ENCODE assay signal across 10 cellular contexts in the genomic region with DNA sequence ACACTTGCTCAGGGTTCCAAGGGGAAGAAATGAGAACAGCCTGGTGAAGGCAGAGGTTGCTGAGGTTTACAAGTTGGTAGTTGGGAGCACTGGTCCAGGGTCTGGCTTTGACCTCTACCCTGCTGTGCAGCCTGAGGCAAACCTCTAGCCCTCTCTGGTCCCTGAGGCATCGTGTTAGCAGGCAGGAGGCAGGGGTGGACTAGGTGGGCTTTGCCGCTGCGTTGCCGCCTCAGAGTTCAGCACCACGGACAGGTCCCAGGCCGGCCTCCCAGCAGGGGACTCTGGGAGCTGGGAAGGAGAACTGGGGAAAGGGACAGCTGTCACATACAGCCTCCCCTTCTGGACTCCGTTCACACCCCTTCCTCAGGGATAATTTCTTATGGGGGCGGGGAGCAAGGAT. TPM values are rescaled to one million over a fixed set of nuclear protein-coding genes. Genes with fewer than 3 reads are reported as not detected.
DNase-seq lines count a peak whose midpoint lies in the region; ATAC-seq, FAIRE-seq and TF ChIP-seq lines count a peak whose summit lies in the region.
"Had no signal": no experiment of that assay in that cellular context is flagged by ENCODE, and none has a peak within 500 bp of the region (broad histone marks: within the 10 kb centered on the region; RNA-seq: fewer than 3 reads in every experiment).

No MANE protein-coding gene starts in this region.

- no TSS peak for BruUV-seq in PC-3 (replicated peaks; lab: Mats Ljungman, UMichigan)

- H3K9me3 Mint-ChIP-seq in endothelial cell (ENCODE audit: unreplicated experiment), result no peaks in the 10 kb centered on the region
- H3K9me3 Mint-ChIP-seq: activated naive CD4-positive, alpha-beta T cell treated with anti-CD3 and anti-CD28 coated beads, Interleukin-2, amount 50 U/mL, for 72 hours had no signal

- H4K20me1 ChIP-seq in PC-3 (ENCODE audit: low read length), result no peaks in the 10 kb centered on the region

- no peaks in the 10 kb centered on the region for H3K4me1 Mint-ChIP-seq in endothelial cell (ENCODE audit: unreplicated experiment)

- H3K27ac Mint-ChIP-seq in endothelial cell (ENCODE audit: unreplicated experiment), result no peak overlapping the region
- H3K27ac Mint-ChIP-seq: activated naive CD4-positive, alpha-beta T cell treated with anti-CD3 and anti-CD28 coated beads, Interleukin-2, amount 50 U/mL, for 72 hours had no signal

- H3F3A ChIP-seq in PC-3 (ENCODE audit: low read length, unreplicated experiment), result no peaks in the 10 kb centered on the region

- CTCF ChIA-PET in PC-3 (lab: Charles Lee), result no interaction called here

- intact Hi-C loops in PC-3 (cut with micrococcal nuclease), result no loop called here
- intact Hi-C loops in pancreas (cut with DNase I), result no loop called here

- no peaks in the 10 kb centered on the region for H3K36me3 ChIP-seq in PC-3 (ENCODE audit: low read depth, low read length)
- no peaks in the 10 kb centered on the region for H3K36me3 ChIP-seq in pancreas

- no peak overlapping the region for H3K4me3 Mint-ChIP-seq in endothelial cell (ENCODE audit: unreplicated experiment)

- H3K4me3 ChIP-seq in PC-3 (ENCODE audit: low read length) (no peak overlapping the region), pancreas (no peak overlapping the region)

- FAIRE-seq in pancreas (lab: Jason Lieb, UNC), result no peak

- ATAC-seq in PC-3, result peak; percentile 46; the same call in 1 of the 2 replicates
- peak; percentile 55 to 91 (median 68) for ATAC-seq in pancreas
- ATAC-seq in HG03139 (IDR thresholded peaks at IDR 0.05; ENCODE audit: unreplicated experiment), result no peak
- no peak for ATAC-seq in GM18867 (IDR thresholded peaks at IDR 0.05; ENCODE audit: unreplicated experiment)

- peaks cover 18% of the 10 kb centered on the region for H3K27me3 Mint-ChIP-seq in endothelial cell (ENCODE audit: unreplicated experiment)

- H2AFZ ChIP-seq in PC-3 (ENCODE audit: low read length), result no peak overlapping the region

- H3K4me2 ChIP-seq in PC-3 (ENCODE audit: low read length), result no peak overlapping the region

- no peaks in the 10 kb centered on the region for H3K79me2 ChIP-seq in PC-3 (ENCODE audit: low read length)

- H3K27me3 ChIP-seq in PC-3 (ENCODE audit: low read length) (peaks cover 8% of the 10 kb centered on the region), pancreas (peaks cover 0 to 21% (median 2%) of the 10 kb centered on the region in 4 donors)

- H3K4me1 ChIP-seq in PC-3 (ENCODE audit: insufficient read depth, low read length) (no peaks in the 10 kb centered on the region), pancreas (no peaks in the 10 kb centered on the region)

- TF ChIP-seq CTCF in PC-3 (conservative IDR thresholded peaks at IDR 0.05; ENCODE audit: low read depth, low read length) (no peak), endothelial cell (IDR thresholded peaks at IDR 0.05; ENCODE audit: unreplicated experiment) (no peak), pancreas (IDR thresholded peaks at IDR 0.05) (no peak)

- peaks cover 4% of the 10 kb centered on the region for H3K36me3 Mint-ChIP-seq in endothelial cell (ENCODE audit: low read depth, unreplicated experiment)

- WGBS in pancreas, 2 donors, result 2% methylated on average over 7 to 8 of the region's 8 CpGs

- no peak overlapping the region for H3K9ac ChIP-seq in PC-3 (ENCODE audit: low read length)

- H3K9me3 ChIP-seq in PC-3 (ENCODE audit: low read length), result no peaks in the 10 kb centered on the region
- H3K9me3 ChIP-seq in pancreas, result no peaks in the 10 kb centered on the region

- POLR2A ChIA-PET in PC-3 (lab: Charles Lee; ENCODE audit: unreplicated experiment), result no interaction called here

- peak; percentile 28 for DNase-seq in DMS53 (lab: John Stamatoyannopoulos, UW)
- DNase-seq in DMS53 treated with DMSO at 0.1 percent for 48 hours (lab: John Stamatoyannopoulos, UW; ENCODE audit: unreplicated experiment), result no peak
- peak; percentile 42 for DNase-seq in PC-3
- DNase-seq in endothelial cell (ENCODE audit: low spot score), result peak; percentile 88
- DNase-seq in pancreas, result peak in 3 of 6 donors; percentile 29 to 74 (median 55)
- DNase-seq in NCI-H146 treated with DMSO at 0.1 percent for 48 hours (lab: John Stamatoyannopoulos, UW; ENCODE audit: unreplicated experiment), result no peak

- no peak overlapping the region for H3K27ac ChIP-seq in PC-3 (ENCODE audit: low read length)
- H3K27ac ChIP-seq in pancreas, result no peak overlapping the region
- H3K27ac ChIP-seq: 22Rv1 had no signal

- H3K9me2 ChIP-seq in PC-3 (replicated peaks; ENCODE audit: low read length), result no peaks in the 10 kb centered on the region

RNA-seq across cellular contexts. Expression of a gene that starts 3.1 kb away (rescaled TPM):
- total RNA-seq in PC-3 (2014; rRNA removed) (0.15 TPM in 1 of 2 replicates, not detected in the other), endothelial cell (ENCODE audit: unreplicated experiment) (0.05 TPM), pancreas (under 1 TPM in 3 of 6 donors, not detected in 3; 0.04 to 0.13 (median 0.06) TPM)
- polyA plus RNA-seq in pancreas, result under 1 TPM; 0.04 to 0.12 TPM
- total RNA-seq: activated naive CD4-positive, alpha-beta T cell treated with anti-CD3 and anti-CD28 coated beads, Interleukin-2, amount 50 U/mL, for 72 hours had no signal

RNA-seq across cellular contexts. Expression of a gene that starts 11.7 kb away (rescaled TPM):
- total RNA-seq in PC-3 (2014; rRNA removed) (39.3 and 47.0 TPM in 2 replicates), endothelial cell (ENCODE audit: unreplicated experiment) (4.3 TPM), pancreas (1 to 10 TPM; 6.8 to 9.8 (median 8.3) TPM)
- polyA plus RNA-seq in pancreas, result 10 to 100 TPM; 15.7 to 19.1 TPM

RNA-seq across cellular contexts. Expression of a gene that starts 22.8 kb away (rescaled TPM):
- 88.5 and 104 TPM in 2 replicates for total RNA-seq in PC-3 (2014; rRNA removed)
- 131 TPM for total RNA-seq in endothelial cell (ENCODE audit: unreplicated experiment)
- total RNA-seq in pancreas, result 10 to 100 TPM; 21.0 to 40.4 (median 30.8) TPM
- polyA plus RNA-seq in pancreas, result 100 to 1,000 TPM in 1 of 2 donors, 10 to 100 TPM in 1; 83.1 to 111 TPM

RNA-seq across cellular contexts. Expression of a gene that starts 22.9 kb away (rescaled TPM):
- total RNA-seq in PC-3 (2014; rRNA removed), result 21.9 and 33.1 TPM in 2 replicates
- total RNA-seq in endothelial cell (ENCODE audit: unreplicated experiment), result 31.3 TPM
- total RNA-seq in pancreas, result 10 to 100 TPM in 4 of 6 donors, 1 to 10 TPM in 2; 7.2 to 13.7 (median 10.3) TPM
- polyA plus RNA-seq in pancreas, result 10 to 100 TPM; 25.9 to 28.9 TPM

RNA-seq across cellular contexts. Expression of a gene that starts 44.8 kb away (rescaled TPM):
- 0.22 and 0.29 TPM in 2 replicates for total RNA-seq in PC-3 (2014; rRNA removed)
- 0.97 TPM for total RNA-seq in endothelial cell (ENCODE audit: unreplicated experiment)
- 1 to 10 TPM in 2 of 6 donors, under 1 TPM in 4; 0.34 to 1.5 (median 0.89) TPM for total RNA-seq in pancreas
- polyA plus RNA-seq in pancreas, result 1 to 10 TPM; 1.7 to 2.8 TPM

Comparison
In these comparisons a context has a peak if more than half of its experiments do, and no peak if none do; other contexts are left out.
1. DNase-seq: peak in DMS53 (single experiment), PC-3 (single experiment) and endothelial cell (single experiment); none in DMS53 treated with DMSO at 0.1 percent for 48 hours (single experiment) and NCI-H146 treated with DMSO at 0.1 percent for 48 hours (single experiment).
2. ATAC-seq: peak in PC-3 (single experiment) and pancreas (4 of 4); none in HG03139 (single experiment) and GM18867 (single experiment).